ENCODE assay signal across 14 cellular contexts in the genomic region with DNA sequence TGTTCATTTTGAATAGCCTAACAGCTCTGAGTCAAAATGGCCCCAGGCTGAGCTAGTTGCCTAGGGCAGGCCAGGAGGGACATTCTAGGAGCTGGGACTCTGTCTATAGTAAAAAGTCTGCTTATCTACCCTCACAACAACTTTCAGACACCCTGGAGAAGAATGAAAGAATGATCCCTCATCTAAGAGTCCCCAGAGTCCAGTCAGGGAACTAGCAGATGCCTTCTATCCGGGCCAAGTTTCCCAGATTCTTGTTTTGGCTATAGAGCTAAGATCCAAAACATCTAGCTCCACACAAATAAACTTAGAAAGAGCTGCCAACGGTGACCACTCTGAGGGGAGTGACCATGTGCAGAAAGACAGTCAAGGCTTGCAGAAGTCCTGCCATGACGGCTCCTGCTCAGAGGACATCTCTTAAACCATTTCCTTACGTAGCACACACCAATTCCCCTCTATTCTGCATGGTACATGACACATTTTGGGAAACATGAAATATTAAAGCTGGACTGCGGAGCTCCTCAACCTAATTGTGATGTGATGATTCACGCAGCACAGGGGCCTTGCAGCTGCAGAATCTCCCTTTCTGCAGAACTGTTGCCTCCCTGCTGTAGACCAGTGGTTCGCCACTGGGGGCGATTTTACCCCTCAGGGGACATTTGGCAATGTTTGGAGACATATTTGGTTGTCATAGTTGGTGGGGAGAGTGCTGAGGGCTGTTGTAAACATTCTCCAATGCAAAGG. TPM values are rescaled to one million over a fixed set of nuclear protein-coding genes. Genes with fewer than 3 reads are reported as not detected.
DNase-seq lines count a peak whose midpoint lies in the region; ATAC-seq and TF ChIP-seq lines count a peak whose summit lies in the region.
"Had no signal": no experiment of that assay in that cellular context is flagged by ENCODE, and none has a peak within 500 bp of the region (broad histone marks: within the 10 kb centered on the region; RNA-seq: fewer than 3 reads in every experiment).

No MANE protein-coding gene starts in this region.

- 0 out of 2 replicates have a peak, but pooled peaks cover 7% of the 10 kb centered on the region for H3K9me2 ChIP-seq in GM23338 (ENCODE audit: insufficient read depth)

- H3K36me3 Mint-ChIP-seq in GM23338 (ENCODE audit: low read depth) (no peaks in the 10 kb centered on the region), Calu3 (ENCODE audit: insufficient read depth, unreplicated experiment) (no peaks in the 10 kb centered on the region)
- H3K36me3 Mint-ChIP-seq in naive thymus-derived CD4-positive, alpha-beta T cell, result no peaks in the 10 kb centered on the region
- H3K36me3 Mint-ChIP-seq: natural killer cell had no signal

- H3K9me3 ChIP-seq in heart left ventricle (peaks cover 0 to 8% (median 0%) of the 10 kb centered on the region in 12 donors), stomach (no peaks in the 10 kb centered on the region)
- no peaks in the 10 kb centered on the region for H3K9me3 ChIP-seq in naive thymus-derived CD4-positive, alpha-beta T cell (ENCODE audit: control insufficient read depth in 2 of 3, low read length in 3 of 3)
- H3K9me3 ChIP-seq: thyroid gland had no signal

- no peak overlapping the region for H2AFZ ChIP-seq in GM23338

- intact Hi-C loops in heart left ventricle (cut with DNase I), result no loop called here
- intact Hi-C loops in stomach (cut with DNase I; ENCODE audit: low total_unique reads), result no loop called here
- intact Hi-C loops in Calu3 (cut with micrococcal nuclease; ENCODE audit: unreplicated experiment), result no loop called here
- intact Hi-C loops in naive thymus-derived CD4-positive, alpha-beta T cell (cut with micrococcal nuclease), result no loop called here

- in situ Hi-C loops in GM13976 (cut with MboI; ENCODE audit: low sequenced_read_pairs, unreplicated experiment), result no loop called here

- TF ChIP-seq CTCF in GM23338 (conservative IDR thresholded peaks at IDR 0.05; ENCODE audit: low read depth in 2 of 2) (peak; percentile 28 to 35; a peak in 3 of 4 replicates), heart left ventricle (IDR thresholded peaks at IDR 0.05) (peak in 1 of 12 donors; percentile 7), stomach (IDR thresholded peaks at IDR 0.05) (no peak), GM13976 (IDR thresholded peaks at IDR 0.05; ENCODE audit: borderline replicate concordance, control extremely low read depth, extremely low read depth, insufficient read depth, missing control alignments) (no peak), Calu3 (IDR thresholded peaks at IDR 0.05; ENCODE audit: unreplicated experiment) (no peak)

- H3K4me1 ChIP-seq in GM23338 (ENCODE audit: insufficient read depth) (no peaks in the 10 kb centered on the region), heart left ventricle (peaks cover 0 to 61% (median 1%) of the 10 kb centered on the region in 12 donors), stomach (peaks cover 0 to 26% (median 4%) of the 10 kb centered on the region in 4 donors)
- H3K4me1 ChIP-seq in naive thymus-derived CD4-positive, alpha-beta T cell (ENCODE audit: control insufficient read depth in 2 of 2, insufficient read depth in 2 of 2, low read length in 2 of 2), result no peaks in the 10 kb centered on the region

- H3K4me3 Mint-ChIP-seq in GM23338 (no peak overlapping the region), Calu3 (ENCODE audit: low read depth, unreplicated experiment) (no peak overlapping the region)
- no peak overlapping the region for H3K4me3 Mint-ChIP-seq in naive thymus-derived CD4-positive, alpha-beta T cell
- H3K4me3 Mint-ChIP-seq: activated T-cell treated with anti-CD3 and anti-CD28 coated beads, Interleukin-2, amount 50 U/mL, for 4 hours; H9; natural killer cell had no signal

- no peak overlapping the region for H3K4me3 ChIP-seq in GM23338
- H3K4me3 ChIP-seq in heart left ventricle, result no peak overlapping the region
- no peak overlapping the region for H3K4me3 ChIP-seq in stomach
- H3K4me3 ChIP-seq in naive thymus-derived CD4-positive, alpha-beta T cell (ENCODE audit: low read length), result no peak overlapping the region
- H3K4me3 ChIP-seq: thyroid gland had no signal

- DNase-seq in GM23338 (ENCODE audit: low spot score) (no peak), amniotic epithelial cell (ENCODE audit: low read depth) (peak; percentile 53), heart left ventricle (peak in 4 of 5 donors; percentile 36 to 62 (median 44)), stomach (no peak), GM13976 (ENCODE audit: low spot score) (no peak), Calu3 (no peak)
- no peak for DNase-seq in naive thymus-derived CD4-positive, alpha-beta T cell
- DNase-seq: activated T-cell treated with anti-CD3 and anti-CD28 coated beads, Interleukin-2, amount 50 U/mL, for 4 hours; cortex of kidney; DMS79; H9; hypothalamus; natural killer cell; thyroid gland had no signal

- POLR2A ChIA-PET in naive thymus-derived CD4-positive, alpha-beta T cell (lab: Charles Lee), result no interaction called here

- no peaks in the 10 kb centered on the region for H3K79me2 ChIP-seq in GM23338 (replicated peaks; ENCODE audit: insufficient read depth)

- H4K20me1 ChIP-seq in GM23338 (replicated peaks; ENCODE audit: insufficient read depth), result no peaks in the 10 kb centered on the region; the same call in none of the 2 replicates

- H3K4me1 Mint-ChIP-seq in GM23338, result no peaks in the 10 kb centered on the region
- H3K4me1 Mint-ChIP-seq in Calu3 (ENCODE audit: low read depth, unreplicated experiment), result peaks cover 11% of the 10 kb centered on the region
- no peaks in the 10 kb centered on the region for H3K4me1 Mint-ChIP-seq in naive thymus-derived CD4-positive, alpha-beta T cell
- H3K4me1 Mint-ChIP-seq: natural killer cell had no signal

- no peak for TF ChIP-seq EP300 in stomach (IDR thresholded peaks at IDR 0.05)

- no peaks in the 10 kb centered on the region for H3K27me3 ChIP-seq in GM23338 (ENCODE audit: insufficient read depth)
- H3K27me3 ChIP-seq in heart left ventricle, result no peaks in the 10 kb centered on the region
- no peaks in the 10 kb centered on the region for H3K27me3 ChIP-seq in stomach
- H3K27me3 ChIP-seq in naive thymus-derived CD4-positive, alpha-beta T cell (ENCODE audit: control insufficient read depth in 2 of 2, insufficient read depth in 2 of 2, low read length in 2 of 2), result no peaks in the 10 kb centered on the region
- H3K27me3 ChIP-seq: thyroid gland had no signal

- ATAC-seq in GM23338, result peak; percentile 52; the same call in 2 of the 3 replicates
- ATAC-seq in heart left ventricle, result peak; percentile 53 to 87 (median 74)
- no peak for ATAC-seq in naive thymus-derived CD4-positive, alpha-beta T cell
- ATAC-seq: activated T-cell treated with anti-CD3 and anti-CD28 coated beads, Interleukin-2, amount 50 U/mL, for 4 hours; natural killer cell had no signal

- H3K27ac ChIP-seq in GM23338 (ENCODE audit: low read depth) (no peak overlapping the region), heart left ventricle (peak overlapping the region in 8 of 12 donors; percentile 1 to 71 (median 36)), stomach (peak overlapping the region in 4 of 5 donors; percentile 20 to 57 (median 50))
- H3K27ac ChIP-seq in naive thymus-derived CD4-positive, alpha-beta T cell (ENCODE audit: low read depth, low read length), result no peak overlapping the region

- H3K9me3 Mint-ChIP-seq in GM23338 (no peaks in the 10 kb centered on the region; the same call in 2 of the 3 replicates), Calu3 (ENCODE audit: low read depth, unreplicated experiment) (no peaks in the 10 kb centered on the region)
- H3K9me3 Mint-ChIP-seq in naive thymus-derived CD4-positive, alpha-beta T cell, result peaks cover 0 to 4% (median 0%) of the 10 kb centered on the region in 11 donors
- H3K9me3 Mint-ChIP-seq: H9, natural killer cell had no signal

- H3K36me3 ChIP-seq in GM23338 (ENCODE audit: insufficient read depth) (no peaks in the 10 kb centered on the region), heart left ventricle (no peaks in the 10 kb centered on the region), stomach (no peaks in the 10 kb centered on the region)
- no peaks in the 10 kb centered on the region for H3K36me3 ChIP-seq in naive thymus-derived CD4-positive, alpha-beta T cell (ENCODE audit: control insufficient read depth in 2 of 3, insufficient read depth in 3 of 3, low read length in 3 of 3)
- H3K36me3 ChIP-seq: thyroid gland had no signal

- no peak overlapping the region for H3K27ac Mint-ChIP-seq in GM23338
- no peak overlapping the region for H3K27ac Mint-ChIP-seq in Calu3 (ENCODE audit: unreplicated experiment)
- no peak overlapping the region for H3K27ac Mint-ChIP-seq in naive thymus-derived CD4-positive, alpha-beta T cell
- H3K27ac Mint-ChIP-seq: H9, natural killer cell had no signal

- CTCF ChIA-PET in Calu3 (lab: Charles Lee), result no interaction called here
- CTCF ChIA-PET in naive thymus-derived CD4-positive, alpha-beta T cell (lab: Charles Lee), result interaction anchor here (0.6 kb wide), 1 partner anchor 654 kb away, joined by 3 read pairs; no protein-coding TSS in a partner anchor

- WGBS in heart left ventricle, 4 donors, result 66 to 73% (median 67%) methylated on average over 8 of the region's 8 CpGs
- WGBS in stomach, 5 donors, result 58 to 77% (median 75%) methylated on average over 8 of the region's 8 CpGs

- BruUV-seq in Calu3 (replicated peaks; lab: Mats Ljungman, UMichigan), result no TSS peak

- H3K27me3 Mint-ChIP-seq in GM23338 (ENCODE audit: insufficient read depth, low read depth, poor library complexity) (no peaks in the 10 kb centered on the region), Calu3 (ENCODE audit: unreplicated experiment) (no peaks in the 10 kb centered on the region)
- H3K27me3 Mint-ChIP-seq in naive thymus-derived CD4-positive, alpha-beta T cell, result peaks cover 0 to 4% (median 0%) of the 10 kb centered on the region in 5 donors

- no peak overlapping the region for H3K4me2 ChIP-seq in GM23338

- no peaks in the 10 kb centered on the region for H3F3A ChIP-seq in GM23338 (replicated peaks; ENCODE audit: low read depth)

- TF ChIP-seq POLR2A in heart left ventricle (IDR thresholded peaks at IDR 0.05), result no peak
- no peak for TF ChIP-seq POLR2A in stomach (IDR thresholded peaks at IDR 0.05)

RNA-seq across cellular contexts. Expression of a gene that starts 24.2 kb away (rescaled TPM):
- 1.4 and 1.6 TPM in 2 replicates for total RNA-seq in GM23338 (2014; rRNA removed; shearing (Covaris generic))
- polyA plus RNA-seq in GM23338 (2016; fragmentation: Nextera tagmentation; extraction: Ambion mirVana) (1.2 and 1.3 TPM in 2 replicates), heart left ventricle (10 to 100 TPM in 1 of 2 donors, 1 to 10 TPM in 1; 2.6 to 10.9 TPM), stomach (10 to 100 TPM; 11.4 to 17.0 (median 13.1) TPM)
- total RNA-seq in heart left ventricle (10 to 100 TPM in 3 of 9 donors, 1 to 10 TPM in 6; 5.1 to 37.9 (median 8.8) TPM), stomach (10 to 100 TPM in 4 of 5 donors, not detected in 1; 13.8 to 81.3 (median 43.1) TPM), Calu3 (2022) (0.59 and 1.3 TPM in 2 replicates)
- total RNA-seq in naive thymus-derived CD4-positive, alpha-beta T cell, result 1 to 10 TPM in 1 of 5 experiments, under 1 TPM in 2, not detected in 2; 0.19 to 2.9 (median 0.42) TPM
- not detected for polyA plus RNA-seq in naive thymus-derived CD4-positive, alpha-beta T cell

Comparison
In these comparisons a context has a peak if more than half of its experiments do, and no peak if none do; other contexts are left out.
1. DNase-seq: peak in amniotic epithelial cell (single experiment) and heart left ventricle (4 of 5); none in GM23338 (single experiment), stomach (single experiment), GM13976 (single experiment), Calu3 (single experiment) and naive thymus-derived CD4-positive, alpha-beta T cell (0 of 9).
2. H3K27ac ChIP-seq: peak in heart left ventricle (8 of 12) and stomach (4 of 5); none in GM23338 (single experiment) and naive thymus-derived CD4-positive, alpha-beta T cell (single experiment).
3. CTCF ChIP-seq: peak in GM23338 (2 of 2); none in stomach (0 of 7), GM13976 (single experiment) and Calu3 (single experiment).